Comparison of ENCODE assay signal across 8 cellular contexts in the genomic region with DNA sequence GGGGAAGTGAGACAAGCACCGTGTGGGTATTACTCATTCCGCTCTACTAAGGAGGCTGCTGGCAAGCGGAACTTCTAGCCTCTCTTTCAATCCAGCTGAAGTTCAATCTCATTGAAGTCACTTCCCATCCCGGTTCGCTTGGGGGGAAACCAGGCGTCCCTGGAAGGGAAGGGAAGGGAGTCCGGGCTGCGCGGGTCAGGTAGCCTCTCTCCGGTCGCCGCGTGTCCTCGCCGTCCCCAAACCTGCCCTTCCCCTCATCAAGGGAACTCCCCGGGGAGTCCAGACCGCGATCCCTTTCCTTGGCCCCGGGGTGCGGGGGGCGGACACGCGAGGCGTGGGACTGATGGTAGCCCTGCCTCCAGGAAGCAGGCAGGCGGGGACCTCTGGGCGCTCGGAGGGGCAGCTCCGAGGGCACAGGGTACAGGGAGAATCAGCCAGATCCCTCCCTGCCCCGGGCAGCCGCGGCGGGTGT. TPM values are rescaled to one million over a fixed set of nuclear protein-coding genes. Genes with fewer than 3 reads are reported as not detected.
DNase-seq lines count a peak whose midpoint lies in the region; ATAC-seq and TF ChIP-seq lines count a peak whose summit lies in the region.

No MANE protein-coding gene starts in this region.

- H3K9me3 ChIP-seq in SU-DHL-6 (ENCODE audit: insufficient read depth, low read length) (no peaks in the 10 kb centered on the region), ascending aorta (no peaks in the 10 kb centered on the region), hepatocyte (ENCODE audit: low read depth) (no peaks in the 10 kb centered on the region)

- TF ChIP-seq CTCF in SU-DHL-6 (IDR thresholded peaks at IDR 0.05; ENCODE audit: insufficient read depth, low read length, poor library complexity, severe bottlenecking) (no peak), ascending aorta (IDR thresholded peaks at IDR 0.05) (no peak), hepatocyte (IDR thresholded peaks at IDR 0.05; ENCODE audit: poor library complexity) (no peak)

- no peaks in the 10 kb centered on the region for H3K27me3 ChIP-seq in SU-DHL-6 (ENCODE audit: low read length)
- H3K27me3 ChIP-seq in ascending aorta, result no peaks in the 10 kb centered on the region
- H3K27me3 ChIP-seq in hepatocyte, result peaks cover 29% of the 10 kb centered on the region

- H3K4me1 ChIP-seq in ascending aorta (peaks cover 0 to 7% of the 10 kb centered on the region in 2 donors), hepatocyte (ENCODE audit: insufficient read depth) (no peaks in the 10 kb centered on the region)

- peak overlapping the region; percentile 96 for H3K9ac ChIP-seq in SU-DHL-6 (ENCODE audit: low read length)

- under 1% methylated on average over 30 of the region's 32 CpGs for WGBS in hepatocyte (ENCODE audit: low lambda C conversion rate, missing lambda C conversion rate)

- peaks cover 17% of the 10 kb centered on the region for H3F3A ChIP-seq in SU-DHL-6 (ENCODE audit: insufficient read depth)

- H3K36me3 ChIP-seq in SU-DHL-6 (ENCODE audit: low read length) (no peaks in the 10 kb centered on the region), ascending aorta (no peaks in the 10 kb centered on the region), hepatocyte (replicated peaks; ENCODE audit: insufficient read depth, low read depth) (no peaks in the 10 kb centered on the region)

- H3K4me3 ChIP-seq in SU-DHL-6 (ENCODE audit: insufficient read depth, low read length, poor library complexity, severe bottlenecking) (peak overlapping the region; percentile 86), ascending aorta (peak overlapping the region; percentile 96 to 98), hepatocyte (peak overlapping the region; percentile 91)

- H3K27ac ChIP-seq in SU-DHL-6 (ENCODE audit: low read depth, low read length), result peak overlapping the region; percentile 77
- H3K27ac ChIP-seq in ascending aorta, result peak overlapping the region; percentile 95 to 98
- peak overlapping the region; percentile 77 for H3K27ac ChIP-seq in hepatocyte

- DNase-seq in DMS 273 treated with DMSO at 0.1 percent for 48 hours (lab: John Stamatoyannopoulos, UW) (peak; percentile 8), ascending aorta (ENCODE audit: low spot score in 2 of 2) (peak in 1 of 2 donors; percentile 87), hepatocyte (ENCODE audit: low spot score) (peak; percentile 73), sciatic nerve (ENCODE audit: low spot score) (peak; percentile 80), NCI-H2107 treated with DMSO at 0.1 percent for 48 hours (lab: John Stamatoyannopoulos, UW; ENCODE audit: unreplicated experiment) (no peak)

- H3K79me2 ChIP-seq in SU-DHL-6 (ENCODE audit: insufficient read depth, low read length), result peaks cover 52% of the 10 kb centered on the region
- peaks cover 30% of the 10 kb centered on the region for H3K79me2 ChIP-seq in hepatocyte

- H2AFZ ChIP-seq in SU-DHL-6 (ENCODE audit: low read depth, low read length, severe bottlenecking) (peak overlapping the region; percentile 70), hepatocyte (peak overlapping the region; percentile 95)

- peak overlapping the region; percentile 87 for H3K4me2 ChIP-seq in SU-DHL-6 (ENCODE audit: low read depth, low read length, poor library complexity, severe bottlenecking)
- H3K4me2 ChIP-seq in hepatocyte, result peak overlapping the region; percentile 89

- intact Hi-C loops in ascending aorta (cut with DNase I) (loop anchor here (1.0 to 10.0 kb wide), 8 partner anchors 46 to 581 kb away; no protein-coding TSS in a partner anchor), sciatic nerve (cut with DNase I) (no loop called here)

- H3K9me2 ChIP-seq in SU-DHL-6 (replicated peaks; ENCODE audit: insufficient read depth, low read length) (no peaks in the 10 kb centered on the region), hepatocyte (replicated peaks; ENCODE audit: insufficient read depth) (no peaks in the 10 kb centered on the region)

- H4K20me1 ChIP-seq in SU-DHL-6 (ENCODE audit: low read depth, low read length), result peaks cover 26% of the 10 kb centered on the region
- peaks cover 6% of the 10 kb centered on the region for H4K20me1 ChIP-seq in hepatocyte (ENCODE audit: insufficient read depth, poor library complexity, severe bottlenecking)

- ATAC-seq in GM19467 (IDR thresholded peaks at IDR 0.05; ENCODE audit: unreplicated experiment) (peak; percentile 63), HG03571 (IDR thresholded peaks at IDR 0.05; ENCODE audit: unreplicated experiment) (peak; percentile 65), sciatic nerve (peak; percentile 72)

RNA-seq across cellular contexts. Expression of gene ZEB1, which starts 0.6 kb away (rescaled TPM):
- total RNA-seq in ascending aorta (77.3 TPM), hepatocyte (14.3 and 25.2 TPM in 2 replicates), sciatic nerve (187 TPM)
- polyA plus RNA-seq in hepatocyte, result 11.9 and 13.6 TPM in 2 replicates
